Comparison of ENCODE assay signal across 1 cellular context in genomic region chr6:144438103-144438502, GRCh38.
A peak's percentile ranks its signal among the peaks of the same experiment; 100 is the strongest.
TF ChIP-seq lines count a peak whose summit lies in the region.

No MANE protein-coding gene starts in this region.

TF ChIP-seq in liver, 16 proteins besides CTCF, POLR2A, EP300 and RAD21 (continued from another document):
- peak; percentile 50 for TF ChIP-seq ZBTB33 (IDR thresholded peaks at IDR 0.05)
- TF ChIP-seq ATF3 (IDR thresholded peaks at IDR 0.05): no peak
